8 cellular contexts compared by ENCODE assay signal in genomic region chr2:238239872-238240760, GRCh38. TPM values are rescaled to one million over a fixed set of nuclear protein-coding genes. Genes with fewer than 3 reads are reported as not detected.
DNase-seq lines count a peak whose midpoint lies in the region; ATAC-seq and TF ChIP-seq lines count a peak whose summit lies in the region.

TSS of gene HES6 (minus strand) at chr2:238240038. CDS start at chr2:238239905, 133 bp downstream.

- peak within 1 kb of the TSS; percentile 78 for H3K4me3 Mint-ChIP-seq in progenitor cell of endocrine pancreas (ENCODE audit: low read depth)
- peak within 1 kb of the TSS; percentile 92 for H3K4me3 Mint-ChIP-seq in type B pancreatic cell

- intact Hi-C loops in left cardiac atrium (cut with DNase I), result no loop called here

- ATAC-seq in HG02610 (IDR thresholded peaks at IDR 0.05; ENCODE audit: unreplicated experiment) (peak; percentile 83), left cardiac atrium (peak; percentile 88 to 89)

- peaks cover 8% of the 10 kb centered on the region for H3K4me1 Mint-ChIP-seq in progenitor cell of endocrine pancreas (ENCODE audit: low read depth)
- peaks cover 7% of the 10 kb centered on the region for H3K4me1 Mint-ChIP-seq in type B pancreatic cell (ENCODE audit: unreplicated experiment)

- H3K9me3 Mint-ChIP-seq in progenitor cell of endocrine pancreas (ENCODE audit: low read depth) (no peaks in the 10 kb centered on the region), type B pancreatic cell (no peaks in the 10 kb centered on the region)

- peak; percentile 92 for TF ChIP-seq POLR2A in GM10847 (IDR thresholded peaks at IDR 0.05; ENCODE audit: extremely low read depth, insufficient read length)

- TF ChIP-seq CTCF in progenitor cell of endocrine pancreas (IDR thresholded peaks at IDR 0.05; ENCODE audit: unreplicated experiment) (no peak), type B pancreatic cell (conservative IDR thresholded peaks at IDR 0.05) (peak; percentile 8)

- H3K36me3 Mint-ChIP-seq in progenitor cell of endocrine pancreas (ENCODE audit: insufficient read depth) (peaks cover 2% of the 10 kb centered on the region), type B pancreatic cell (peaks cover 5% of the 10 kb centered on the region)

- H3K27me3 Mint-ChIP-seq in progenitor cell of endocrine pancreas (peaks cover 16% of the 10 kb centered on the region), type B pancreatic cell (peaks cover 35% of the 10 kb centered on the region)

- DNase-seq in NCI-H1105 (lab: John Stamatoyannopoulos, UW), result peak; percentile 92
- DNase-seq in SKM-1 treated with dmso at 0.1 percent for 144 hours (lab: John Stamatoyannopoulos, UW; ENCODE audit: unreplicated experiment), result peak; percentile 87
- DNase-seq in activated naive CD8-positive, alpha-beta T cell treated with anti-CD3 and anti-CD28 coated beads, Interleukin-2, amount 50 U/mL, for 16 hours (ENCODE audit: low read depth, low spot score), result peak; percentile 51
- peak; percentile 93 for DNase-seq in left cardiac atrium
- peak; percentile 84 for DNase-seq in progenitor cell of endocrine pancreas (ENCODE audit: low spot score, unreplicated experiment)
- DNase-seq in type B pancreatic cell (ENCODE audit: extremely low spot score, unreplicated experiment), result peak; percentile 90

- peak within 1 kb of the TSS; percentile 98 for H3K27ac Mint-ChIP-seq in progenitor cell of endocrine pancreas
- peak within 1 kb of the TSS; percentile 78 for H3K27ac Mint-ChIP-seq in type B pancreatic cell

RNA-seq across cellular contexts. Expression of gene HES6, which starts in this region (rescaled TPM):
- total RNA-seq in left cardiac atrium, result 1 to 10 TPM; 3.8 to 4.3 TPM
- 64.2 and 64.7 TPM in 2 replicates for total RNA-seq in progenitor cell of endocrine pancreas
- total RNA-seq in type B pancreatic cell (ENCODE audit: low replicate concordance), result 12.0 and 24.4 TPM in 2 replicates

Comparison
In these comparisons a context has a peak if more than half of its experiments do, and no peak if none do; other contexts are left out.
1. Peak in every context shown above with its lines: DNase-seq and ATAC-seq.